ENCODE assay signal across 8 cellular contexts in genomic region chr11:75492181-75492820, GRCh38. TPM values are rescaled to one million over a fixed set of nuclear protein-coding genes. Genes with fewer than 3 reads are reported as not detected.
DNase-seq lines count a peak whose midpoint lies in the region; ATAC-seq and FAIRE-seq lines count a peak whose summit lies in the region.

No MANE protein-coding gene starts in this region.

- no peak overlapping the region for H3K4me3 Mint-ChIP-seq in activated T-helper 2 cell treated with anti-CD3 and anti-CD28 coated beads, Interferon-gamma antibody, Interleukin-2, Interleukin-4, amounts not matched to agents 10 μg/mL and 5 μg/mL and 100 μg/mL, durations not matched to agents 14 hours and 24 hours and 36 hours (ENCODE audit: low read depth)

- no peak for FAIRE-seq in RCC 7860 (lab: Jason Lieb, UNC)

- peaks cover 12% of the 10 kb centered on the region for H3K4me1 Mint-ChIP-seq in activated T-helper 2 cell treated with anti-CD3 and anti-CD28 coated beads, Interferon-gamma antibody, Interleukin-2, Interleukin-4, amounts not matched to agents 10 μg/mL and 5 μg/mL and 100 μg/mL, durations not matched to agents 14 hours and 24 hours and 36 hours (ENCODE audit: low read depth)

- H3K27me3 Mint-ChIP-seq in activated T-helper 2 cell treated with anti-CD3 and anti-CD28 coated beads, Interferon-gamma antibody, Interleukin-2, Interleukin-4, amounts not matched to agents 10 μg/mL and 5 μg/mL and 100 μg/mL, durations not matched to agents 14 hours and 24 hours and 36 hours (ENCODE audit: low read depth) = no peaks in the 10 kb centered on the region

- ATAC-seq in GM21390 (IDR thresholded peaks at IDR 0.05; ENCODE audit: unreplicated experiment) (peak; percentile 46), GM21825 (IDR thresholded peaks at IDR 0.05; ENCODE audit: unreplicated experiment) (no peak), HG02571 (IDR thresholded peaks at IDR 0.05; ENCODE audit: unreplicated experiment) (no peak), HG02642 (IDR thresholded peaks at IDR 0.05; ENCODE audit: poor library complexity, unreplicated experiment) (no peak)

- H3K9me3 Mint-ChIP-seq in activated T-helper 2 cell treated with anti-CD3 and anti-CD28 coated beads, Interferon-gamma antibody, Interleukin-2, Interleukin-4, amounts not matched to agents 10 μg/mL and 5 μg/mL and 100 μg/mL, durations not matched to agents 14 hours and 24 hours and 36 hours = no peaks in the 10 kb centered on the region

- H3K36me3 Mint-ChIP-seq in activated T-helper 2 cell treated with anti-CD3 and anti-CD28 coated beads, Interferon-gamma antibody, Interleukin-2, Interleukin-4, amounts not matched to agents 10 μg/mL and 5 μg/mL and 100 μg/mL, durations not matched to agents 14 hours and 24 hours and 36 hours (ENCODE audit: low read depth) = no peaks in the 10 kb centered on the region

- peak overlapping the region; percentile 80 for H3K27ac Mint-ChIP-seq in activated T-helper 2 cell treated with anti-CD3 and anti-CD28 coated beads, Interferon-gamma antibody, Interleukin-2, Interleukin-4, amounts not matched to agents 10 μg/mL and 5 μg/mL and 100 μg/mL, durations not matched to agents 14 hours and 24 hours and 36 hours

- DNase-seq in A172 (ENCODE audit: low spot score) (peak; percentile 76), RCC 7860 (ENCODE audit: low spot score) (peak; percentile 31)
- DNase-seq in activated T-helper 2 cell treated with anti-CD3 and anti-CD28 coated beads, Interferon-gamma antibody, Interleukin-2, Interleukin-4, amounts not matched to agents 10 μg/mL and 5 μg/mL and 100 μg/mL, durations not matched to agents 14 hours and 24 hours and 36 hours (ENCODE audit: low spot score) = peak; percentile 24
- DNase-seq in stimulated activated CD4-positive, alpha-beta T cell treated with anti-CD3 and anti-CD28 coated beads, Interleukin-15, amount 100 ng/mL, for 1 hour (ENCODE audit: low read depth in 1 of 2, low spot score in 1 of 2) = peak; percentile 34 to 38

- intact Hi-C loops in activated T-helper 2 cell treated with anti-CD3 and anti-CD28 coated beads, Interferon-gamma antibody, Interleukin-2, Interleukin-4, amounts not matched to agents 10 μg/mL and 5 μg/mL and 100 μg/mL, durations not matched to agents 14 hours and 24 hours and 36 hours (cut with micrococcal nuclease) = no loop called here

RNA-seq across cellular contexts. Expression of gene GDPD5, which starts 33.4 kb away (rescaled TPM):
- total RNA-seq in A172 (2014; rRNA removed; shearing (Covaris generic)) = 33.7 and 49.4 TPM in 2 replicates
- 11.0 and 14.9 TPM in 2 replicates for total RNA-seq in activated T-helper 2 cell treated with anti-CD3 and anti-CD28 coated beads, Interferon-gamma antibody, Interleukin-2, Interleukin-4, amounts not matched to agents 10 μg/mL and 5 μg/mL and 100 μg/mL, durations not matched to agents 14 hours and 24 hours and 36 hours

RNA-seq across cellular contexts. Expression of gene KLHL35, which starts 59.3 kb away (rescaled TPM):
- 0.07 TPM in 1 of 2 replicates, not detected in the other for total RNA-seq in A172 (2014; rRNA removed; shearing (Covaris generic))
- 0.87 and 1.6 TPM in 2 replicates for total RNA-seq in activated T-helper 2 cell treated with anti-CD3 and anti-CD28 coated beads, Interferon-gamma antibody, Interleukin-2, Interleukin-4, amounts not matched to agents 10 μg/mL and 5 μg/mL and 100 μg/mL, durations not matched to agents 14 hours and 24 hours and 36 hours

Comparison
In these comparisons a context has a peak if more than half of its experiments do, and no peak if none do; other contexts are left out.
1. DNase-seq: peak in every context shown above with its lines; median percentile 76 in A172; 36 in stimulated activated CD4-positive, alpha-beta T cell treated with anti-CD3 and anti-CD28 coated beads, Interleukin-15, amount 100 ng/mL, for 1 hour; 31 in RCC 7860; 24 in activated T-helper 2 cell treated with anti-CD3 and anti-CD28 coated beads, Interferon-gamma antibody, Interleukin-2, Interleukin-4, amounts not matched to agents 10 μg/mL and 5 μg/mL and 100 μg/mL, durations not matched to agents 14 hours and 24 hours and 36 hours.